Comparison of ENCODE assay signal across 8 cellular contexts in genomic region chr4:21948347-21949072, GRCh38. TPM values are rescaled to one million over a fixed set of nuclear protein-coding genes. Genes with fewer than 3 reads are reported as not detected.
DNase-seq lines count a peak whose midpoint lies in the region; ATAC-seq, FAIRE-seq and TF ChIP-seq lines count a peak whose summit lies in the region.

Gene KCNIP4, minus strand, starts transcription at chr4:21948772.

- TF ChIP-seq CTCF in astrocyte (IDR thresholded peaks at IDR 0.05; ENCODE audit: insufficient read depth, low read depth, low read length) (no peak), kidney epithelial cell (IDR thresholded peaks at IDR 0.05; ENCODE audit: insufficient read depth, low read length, poor library complexity, severe bottlenecking) (no peak), upper lobe of right lung (IDR thresholded peaks at IDR 0.05) (no peak)

- H3K4me2 ChIP-seq in astrocyte (ENCODE audit: low read length): peak within 1 kb of the TSS; percentile 96

- no peaks in the 10 kb centered on the region for H3K36me3 Mint-ChIP-seq in astrocyte (ENCODE audit: low read depth, unreplicated experiment)

- peak within 1 kb of the TSS; percentile 38 for H3K9ac ChIP-seq in astrocyte (ENCODE audit: low read length)

- ATAC-seq in upper lobe of right lung: peak; percentile 35
- no peak for ATAC-seq in GM19023 (IDR thresholded peaks at IDR 0.05; ENCODE audit: unreplicated experiment)
- no peak for ATAC-seq in HG03095 (IDR thresholded peaks at IDR 0.05; ENCODE audit: unreplicated experiment)

- H3K27me3 ChIP-seq in astrocyte (ENCODE audit: insufficient read depth, low read length) (peaks cover 32% of the 10 kb centered on the region), kidney epithelial cell (ENCODE audit: control insufficient read depth, insufficient read depth, low read length) (peaks cover 19% of the 10 kb centered on the region), upper lobe of right lung (peaks cover 31% of the 10 kb centered on the region)

- peak; percentile 2 for DNase-seq in stimulated activated CD4-positive, alpha-beta T cell treated with anti-CD3 and anti-CD28 coated beads, Interleukin-4, amount 100 ng/mL, for 1 hour
- no peak for DNase-seq in stimulated activated CD4-positive, alpha-beta T cell treated with anti-CD3 and anti-CD28 coated beads, Interleukin-2, amount 100 ng/mL, for 48 hours
- DNase-seq in astrocyte (ENCODE audit: low read depth) (peak; percentile 22), kidney epithelial cell (ENCODE audit: low read depth) (no peak), upper lobe of right lung (peak; percentile 51), AML-193 (lab: John Stamatoyannopoulos, UW) (no peak)

- H3K27ac ChIP-seq in astrocyte (ENCODE audit: low read depth, low read length): no peak within 1 kb of the TSS
- H3K27ac ChIP-seq in upper lobe of right lung: no peak within 1 kb of the TSS

- no peak within 1 kb of the TSS for H3K27ac Mint-ChIP-seq in astrocyte (ENCODE audit: unreplicated experiment)

- peak within 1 kb of the TSS; percentile 80 for H3K4me3 Mint-ChIP-seq in astrocyte (ENCODE audit: unreplicated experiment)

- no peaks in the 10 kb centered on the region for H3K79me2 ChIP-seq in astrocyte (ENCODE audit: insufficient read depth, low read length)

- H4K20me1 ChIP-seq in astrocyte (ENCODE audit: insufficient read depth, low read length): no peaks in the 10 kb centered on the region

- H3K4me3 ChIP-seq in astrocyte (ENCODE audit: insufficient read depth, low read depth, low read length) (peak within 1 kb of the TSS; percentile 66), kidney epithelial cell (ENCODE audit: low read depth, low read length) (peak within 1 kb of the TSS; percentile 45), upper lobe of right lung (no peak within 1 kb of the TSS)

- H3K4me1 ChIP-seq in astrocyte (ENCODE audit: insufficient read depth, low read length) (peaks cover 4% of the 10 kb centered on the region), upper lobe of right lung (no peaks in the 10 kb centered on the region)

- no peak for FAIRE-seq in astrocyte (lab: Jason Lieb, UNC)

- H3K27me3 Mint-ChIP-seq in astrocyte (ENCODE audit: low read depth, unreplicated experiment): peaks cover 41% of the 10 kb centered on the region

- H2AFZ ChIP-seq in astrocyte (ENCODE audit: low read depth, low read length): peak within 1 kb of the TSS; percentile 92

- no peaks in the 10 kb centered on the region for H3K9me3 ChIP-seq in astrocyte (ENCODE audit: insufficient read depth, low read depth, low read length)
- H3K9me3 ChIP-seq in upper lobe of right lung: no peaks in the 10 kb centered on the region

- H3K36me3 ChIP-seq in astrocyte (ENCODE audit: insufficient read depth, low read length) (no peaks in the 10 kb centered on the region), kidney epithelial cell (ENCODE audit: control insufficient read depth, insufficient read depth, low read length) (no peaks in the 10 kb centered on the region), upper lobe of right lung (no peaks in the 10 kb centered on the region)

- peaks cover 2% of the 10 kb centered on the region for H3K9me3 Mint-ChIP-seq in astrocyte (ENCODE audit: unreplicated experiment)

- intact Hi-C loops in upper lobe of right lung (cut with DNase I): no loop called here

- H3K4me1 Mint-ChIP-seq in astrocyte (ENCODE audit: low read depth, unreplicated experiment): no peaks in the 10 kb centered on the region

RNA-seq across cellular contexts. Expression of gene KCNIP4, which starts in this region (rescaled TPM):
- total RNA-seq in astrocyte: 0.26 and 0.59 TPM in 2 replicates
- total RNA-seq in kidney epithelial cell: 4.7 and 5.5 TPM in 2 replicates
- total RNA-seq in upper lobe of right lung: not detected

Comparison
In these comparisons a context has a peak if more than half of its experiments do, and no peak if none do; other contexts are left out.
1. Peak in DNase-seq, H3K4me3 ChIP-seq, H3K9ac ChIP-seq and H3K4me2 ChIP-seq in astrocyte; RNA of the gene not detected or under 1 TPM.
2. Peak in DNase-seq and ATAC-seq in upper lobe of right lung; RNA of the gene not detected or under 1 TPM.